Comparison of ENCODE assay signal across 10 cellular contexts in genomic region chr11:114171257-114172054, GRCh38.
DNase-seq lines count a peak whose midpoint lies in the region; ATAC-seq, FAIRE-seq and TF ChIP-seq lines count a peak whose summit lies in the region.
"Had no signal": no experiment of that assay in that cellular context is flagged by ENCODE, and none has a peak within 500 bp of the region (broad histone marks: within the 10 kb centered on the region; RNA-seq: fewer than 3 reads in every experiment).

No MANE protein-coding gene starts in this region.

- WGBS in sigmoid colon, 2 donors: 53 to 57% methylated on average over 15 of the region's 15 CpGs

- POLR2A ChIA-PET in CD8-positive, alpha-beta memory T cell (lab: Charles Lee): interaction anchor here (0.6 to 1.2 kb wide), 2 partner anchors 12 to 372 kb away, joined by 3 read pairs; no protein-coding TSS in a partner anchor

- peaks cover 0 to 2% of the 10 kb centered on the region in 2 donors for H3K27me3 Mint-ChIP-seq in CD8-positive, alpha-beta memory T cell

- H3K4me1 Mint-ChIP-seq in CD8-positive, alpha-beta memory T cell: peaks cover 93 to 97% (median 97%) of the 10 kb centered on the region in 3 donors

- TF ChIP-seq EP300 in sigmoid colon (IDR thresholded peaks at IDR 0.05): peak in 3 of 4 donors; percentile 80 to 95 (median 89)

- H3K36me3 Mint-ChIP-seq in CD8-positive, alpha-beta memory T cell: no peaks in the 10 kb centered on the region

- no peak for DNase-seq in CD8-positive, alpha-beta memory T cell
- DNase-seq in ascending aorta (ENCODE audit: low spot score in 2 of 2) (peak; percentile 88 to 97), kidney (peak; percentile 99), sigmoid colon (peak; percentile 93), cerebellar nuclear complex (lab: John Stamatoyannopoulos, UW) (no peak), NCI-H187 treated with DMSO at 0.1 percent for 48 hours (lab: John Stamatoyannopoulos, UW) (no peak), DMS 273 treated with DMSO at 0.1 percent for 48 hours (lab: John Stamatoyannopoulos, UW) (no peak)
- DNase-seq: trophoblast cell had no signal

- H3K4me1 ChIP-seq in CD8-positive, alpha-beta memory T cell (ENCODE audit: insufficient read depth, low read length): peaks cover 87% of the 10 kb centered on the region
- H3K4me1 ChIP-seq in ascending aorta (peaks cover 65 to 96% of the 10 kb centered on the region in 2 donors), kidney (ENCODE audit: control insufficient read depth in 1 of 2, insufficient read depth in 1 of 2, low read depth in 1 of 2, low read length in 2 of 2) (peaks cover 81 to 96% of the 10 kb centered on the region in 2 donors), sigmoid colon (peaks cover 0 to 99% (median 98%) of the 10 kb centered on the region in 4 donors)

- TF ChIP-seq CTCF in ascending aorta (IDR thresholded peaks at IDR 0.05) (no peak), kidney (IDR thresholded peaks at IDR 0.05; ENCODE audit: borderline replicate concordance, extremely low read depth, insufficient read depth) (no peak), sigmoid colon (IDR thresholded peaks at IDR 0.05) (no peak)

- CTCF ChIA-PET in CD8-positive, alpha-beta memory T cell (lab: Charles Lee): interaction anchor here (0.7 to 3.0 kb wide), 9 partner anchors 8 to 178 kb away, joined by 3 to 10 read pairs (median 4); no protein-coding TSS in a partner anchor

- peak; percentile 29 for FAIRE-seq in kidney (lab: Jason Lieb, UNC)

- ATAC-seq in HG02763 (IDR thresholded peaks at IDR 0.05; ENCODE audit: unreplicated experiment): no peak

- intact Hi-C loops in ascending aorta (cut with DNase I): no loop called here
- intact Hi-C loops in kidney (cut with DNase I): no loop called here
- intact Hi-C loops in sigmoid colon (cut with DNase I): no loop called here

- no peaks in the 10 kb centered on the region for H3K27me3 ChIP-seq in CD8-positive, alpha-beta memory T cell (ENCODE audit: insufficient read depth, low read length, poor library complexity, severe bottlenecking)
- H3K27me3 ChIP-seq in ascending aorta (no peaks in the 10 kb centered on the region), sigmoid colon (no peaks in the 10 kb centered on the region)

- H3K9ac ChIP-seq in kidney (ENCODE audit: low read length in 2 of 2): peak overlapping the region in 1 of 2 donors; percentile 70

- H3K4me3 ChIP-seq in CD8-positive, alpha-beta memory T cell (ENCODE audit: low read length): no peak overlapping the region
- H3K4me3 ChIP-seq in ascending aorta: peak overlapping the region in 1 of 2 donors; percentile 25
- H3K4me3 ChIP-seq in kidney (ENCODE audit: low read length in 2 of 2): peak overlapping the region; percentile 24
- H3K4me3 ChIP-seq in sigmoid colon: no peak overlapping the region
- H3K4me3 ChIP-seq: skin epidermis had no signal

- TF ChIP-seq POLR2A in sigmoid colon (IDR thresholded peaks at IDR 0.05): no peak

- peak overlapping the region in 7 of 8 donors; percentile 33 to 95 (median 91) for H3K27ac Mint-ChIP-seq in CD8-positive, alpha-beta memory T cell

- no peaks in the 10 kb centered on the region for H3K36me3 ChIP-seq in CD8-positive, alpha-beta memory T cell (ENCODE audit: insufficient read depth, low read length)
- peaks cover 12 to 38% of the 10 kb centered on the region in 2 donors for H3K36me3 ChIP-seq in ascending aorta
- H3K36me3 ChIP-seq in kidney (ENCODE audit: control insufficient read depth in 1 of 2, insufficient read depth in 2 of 2, low read length in 2 of 2): peaks cover 0 to 4% of the 10 kb centered on the region in 2 donors
- H3K36me3 ChIP-seq in sigmoid colon: no peaks in the 10 kb centered on the region

- no peaks in the 10 kb centered on the region for H3K9me3 Mint-ChIP-seq in CD8-positive, alpha-beta memory T cell

- H3K27ac ChIP-seq in CD8-positive, alpha-beta memory T cell (ENCODE audit: low read depth, low read length): no peak overlapping the region
- peak overlapping the region; percentile 92 to 99 for H3K27ac ChIP-seq in ascending aorta
- peak overlapping the region; percentile 89 to 94 for H3K27ac ChIP-seq in kidney (ENCODE audit: low read depth in 2 of 2, low read length in 2 of 2)
- peak overlapping the region; percentile 94 to 99 (median 97) for H3K27ac ChIP-seq in sigmoid colon

- peak overlapping the region in 5 of 7 donors; percentile 16 to 78 (median 40) for H3K4me3 Mint-ChIP-seq in CD8-positive, alpha-beta memory T cell

- H3K9me3 ChIP-seq in CD8-positive, alpha-beta memory T cell (ENCODE audit: low read length): no peaks in the 10 kb centered on the region
- H3K9me3 ChIP-seq in ascending aorta (no peaks in the 10 kb centered on the region), kidney (ENCODE audit: control insufficient read depth in 1 of 2, low read length in 2 of 2) (no peaks in the 10 kb centered on the region), sigmoid colon (no peaks in the 10 kb centered on the region)

Comparison
In these comparisons a context has a peak if more than half of its experiments do, and no peak if none do; other contexts are left out.
1. DNase-seq: peak in ascending aorta (2 of 2), kidney (single experiment) and sigmoid colon (single experiment); none in CD8-positive, alpha-beta memory T cell (0 of 5), cerebellar nuclear complex (0 of 2), NCI-H187 treated with DMSO at 0.1 percent for 48 hours (single experiment) and DMS 273 treated with DMSO at 0.1 percent for 48 hours (single experiment).
2. H3K4me3 ChIP-seq: peak in kidney (2 of 2); none in CD8-positive, alpha-beta memory T cell (single experiment) and sigmoid colon (0 of 4).